Comparison of ENCODE assay signal across 19 cellular contexts in genomic region chr7:157293413-157293788, GRCh38. TPM values are rescaled to one million over a fixed set of nuclear protein-coding genes. Genes with fewer than 3 reads are reported as not detected.
DNase-seq lines count a peak whose midpoint lies in the region; ATAC-seq, FAIRE-seq and TF ChIP-seq lines count a peak whose summit lies in the region.
"Had no signal": no experiment of that assay in that cellular context is flagged by ENCODE, and none has a peak within 500 bp of the region (broad histone marks: within the 10 kb centered on the region; RNA-seq: fewer than 3 reads in every experiment).

No MANE protein-coding gene starts in this region.

- H3K4me2 ChIP-seq in H1 (ENCODE audit: insufficient read depth in 1 of 2, low read depth in 2 of 2, low read length in 2 of 2), result no peak overlapping the region
- no peak overlapping the region for H3K4me2 ChIP-seq in neuronal stem cell (ENCODE audit: insufficient read depth, low read length, poor library complexity, severe bottlenecking)
- H3K4me2 ChIP-seq: KMS-11 had no signal

- H2BK20ac ChIP-seq in H1 (ENCODE audit: low read length), result peak overlapping the region; percentile 55; the same call in 1 of the 2 replicates

- H3K79me1 ChIP-seq in H1 (ENCODE audit: low read depth, low read length) (no peaks in the 10 kb centered on the region), neuronal stem cell (ENCODE audit: low read depth, low read length) (no peaks in the 10 kb centered on the region)

- DNase-seq in HPDE6-E6E7 (ENCODE audit: extremely low spot score) (peak; percentile 62), Panc1 (ENCODE audit: low read depth, low spot score) (no peak), H1 (ENCODE audit: low read depth in 1 of 2, low spot score in 2 of 2) (no peak), neuronal stem cell (ENCODE audit: low spot score) (no peak), coronary artery (ENCODE audit: low spot score) (no peak), NCI-H526 treated with DMSO at 0.1 percent for 48 hours (lab: John Stamatoyannopoulos, UW) (no peak)
- DNase-seq in activated CD4-positive, alpha-beta T cell treated with anti-CD3 and anti-CD28 coated beads, Interleukin-2, amount 50 U/mL, for 1 hour, result no peak
- DNase-seq: AML-193, Caco-2, DMS153, HCEC 1CT, NCI-H1048, NCI-H1436 treated with DMSO at 0.1 percent for 48 hours, NCI-H2029 treated with DMSO at 0.1 percent for 48 hours, NCI-H2171 treated with DMSO at 0.1 percent for 48 hours, NCI-H446 treated with DMSO at 0.1 percent for 48 hours, NCI-H748 treated with DMSO at 0.1 percent for 48 hours had no signal

- no peak overlapping the region for H3K18ac ChIP-seq in H1 (ENCODE audit: extremely low read depth, low read length)
- no peak overlapping the region for H3K18ac ChIP-seq in neuronal stem cell (ENCODE audit: low read length)

- H3K27me3 ChIP-seq in Panc1 (ENCODE audit: control insufficient read depth, insufficient read depth, low read length) (no peaks in the 10 kb centered on the region), H1 (replicated peaks in 1 of 4; ENCODE audit: control insufficient read depth in 3 of 4, extremely low read depth in 1 of 4, insufficient read depth in 3 of 4, low read length in 3 of 4) (no peaks in the 10 kb centered on the region), neuronal stem cell (ENCODE audit: control insufficient read depth in 3 of 3, insufficient read depth in 3 of 3, low read depth in 1 of 3, low read length in 3 of 3) (no peaks in the 10 kb centered on the region)

- TF ChIP-seq POLR2A in H1 (IDR thresholded peaks at IDR 0.05; ENCODE audit: control extremely low read depth in 1 of 2, low read depth in 2 of 2, low read length in 2 of 2), result no peak

- H3K23ac ChIP-seq in H1 (ENCODE audit: insufficient read length) (no peak overlapping the region), neuronal stem cell (ENCODE audit: low read depth, low read length, poor library complexity) (no peak overlapping the region)

- no peak overlapping the region for H3K4me3 ChIP-seq in Panc1 (ENCODE audit: low read depth in 2 of 2, low read length in 2 of 2)
- H3K4me3 ChIP-seq in H1 (ENCODE audit: extremely low read depth in 1 of 4, insufficient read depth in 2 of 4, low read depth in 3 of 4, low read length in 4 of 4), result no peak overlapping the region
- no peak overlapping the region for H3K4me3 ChIP-seq in neuronal stem cell (ENCODE audit: low read length in 2 of 2)
- no peak overlapping the region for H3K4me3 ChIP-seq in coronary artery

- H2BK5ac ChIP-seq in H1 (ENCODE audit: low read depth, low read length), result peak overlapping the region; percentile 81; the same call in 1 of the 2 replicates
- H2BK5ac ChIP-seq in neuronal stem cell (ENCODE audit: low read length), result no peak overlapping the region

- H2AFZ ChIP-seq in H1 (ENCODE audit: low read length) (no peak overlapping the region), neuronal stem cell (ENCODE audit: low read length) (peak overlapping the region; percentile 29)

- TF ChIP-seq CTCF in Panc1 (IDR thresholded peaks at IDR 0.05) (no peak), H1 (IDR thresholded peaks at IDR 0.05; ENCODE audit: control extremely low read depth in 1 of 3, insufficient read depth in 1 of 3, low read depth in 1 of 3, low read length in 3 of 3) (no peak), coronary artery (IDR thresholded peaks at IDR 0.05) (no peak)

- POLR2A ChIA-PET in Panc1 (lab: Charles Lee), result no interaction called here
- POLR2A ChIA-PET in H1 (lab: Charles Lee; ENCODE audit: partially characterized antibody), result interaction anchor here (0.7 to 1.2 kb wide), 3 partner anchors 8 to 45 kb away, joined by 3 to 5 read pairs (median 5); no protein-coding TSS in a partner anchor

- 0 out of 2 replicates have a peak overlapping the region, but pooled peaks have one; percentile 82 for H2AK5ac ChIP-seq in H1 (ENCODE audit: low read depth, low read length)
- H2AK5ac ChIP-seq in neuronal stem cell (ENCODE audit: low read depth, low read length), result no peak overlapping the region

- peaks cover 21% of the 10 kb centered on the region for H3K4me1 ChIP-seq in Panc1 (ENCODE audit: control insufficient read depth, insufficient read depth, low read length)
- H3K4me1 ChIP-seq in H1 (replicated peaks in 1 of 4; ENCODE audit: control insufficient read depth in 3 of 4, insufficient read depth in 4 of 4, low read length in 3 of 4), result peaks cover 0 to 9% (median 2%) of the 10 kb centered on the region in 4 experiments; a peak in 3 of 7 replicates
- no peaks in the 10 kb centered on the region for H3K4me1 ChIP-seq in neuronal stem cell (ENCODE audit: control insufficient read depth in 2 of 2, insufficient read depth in 1 of 2, low read depth in 1 of 2, low read length in 2 of 2)

- no peak for TF ChIP-seq RAD21 in H1 (IDR thresholded peaks at IDR 0.05 in 1 of 2, conservative IDR thresholded peaks at IDR 0.05 in 1 of 2; ENCODE audit: low read depth in 2 of 2, low read length in 2 of 2)

- H3K4ac ChIP-seq in H1 (replicated peaks; ENCODE audit: insufficient read length, low read depth, low read length), result peak overlapping the region; percentile 8
- no peak overlapping the region for H3K4ac ChIP-seq in neuronal stem cell (ENCODE audit: low read length)

- peak overlapping the region; percentile 99; the same call in 1 of the 2 replicates for H2BK12ac ChIP-seq in H1 (ENCODE audit: low read depth, low read length)
- no peak overlapping the region for H2BK12ac ChIP-seq in neuronal stem cell (ENCODE audit: low read length)

- peaks cover 4% of the 10 kb centered on the region; the same call in 1 of the 2 replicates for H3K9me3 ChIP-seq in Panc1 (ENCODE audit: control insufficient read depth, insufficient read depth, low read depth, low read length)
- peaks cover 8 to 13% of the 10 kb centered on the region in 2 experiments; a peak in 3 of 4 replicates for H3K9me3 ChIP-seq in H1 (ENCODE audit: insufficient read depth in 2 of 2, low read depth in 1 of 2, low read length in 1 of 2)
- peaks cover 0 to 4% of the 10 kb centered on the region in 2 donors for H3K9me3 ChIP-seq in neuronal stem cell (replicated peaks in 1 of 2; ENCODE audit: control insufficient read depth in 2 of 2, insufficient read depth in 1 of 2, low read depth in 1 of 2, low read length in 2 of 2)
- H3K9me3 ChIP-seq: Caco-2 had no signal

- no peak overlapping the region for H3K56ac ChIP-seq in H1 (replicated peaks; ENCODE audit: insufficient read length, low read depth, low read length)

- ATAC-seq in Panc1 (no peak), HG03432 (IDR thresholded peaks at IDR 0.05; ENCODE audit: unreplicated experiment) (no peak)

- no peak overlapping the region for H4K5ac ChIP-seq in H1 (ENCODE audit: insufficient read length, low read depth, low read length)

- H4K20me1 ChIP-seq in H1 (replicated peaks in 1 of 2; ENCODE audit: control insufficient read depth in 1 of 2, insufficient read depth in 2 of 2, low read length in 2 of 2), result peaks cover 0 to 2% of the 10 kb centered on the region in 2 experiments

- H4K91ac ChIP-seq in H1 (replicated peaks; ENCODE audit: insufficient read length, low read length), result peak overlapping the region; percentile 81
- H4K91ac ChIP-seq in neuronal stem cell (ENCODE audit: low read depth, low read length, poor library complexity), result no peak overlapping the region

- H3K9ac ChIP-seq in H1 (replicated peaks in 1 of 4; ENCODE audit: extremely low read depth in 1 of 4, low read depth in 3 of 4, low read length in 3 of 4), result no peak overlapping the region
- no peak overlapping the region for H3K9ac ChIP-seq in neuronal stem cell (ENCODE audit: low read depth, low read length, poor library complexity)
- H3K9ac ChIP-seq: KMS-11 had no signal

- no peaks in the 10 kb centered on the region for H3K36me3 ChIP-seq in Panc1 (ENCODE audit: control insufficient read depth, insufficient read depth, low read length)
- H3K36me3 ChIP-seq in H1 (ENCODE audit: control insufficient read depth in 2 of 4, insufficient read depth in 4 of 4, low read length in 3 of 4), result no peaks in the 10 kb centered on the region
- H3K36me3 ChIP-seq in neuronal stem cell (replicated peaks in 1 of 2; ENCODE audit: control insufficient read depth in 2 of 2, insufficient read depth in 2 of 2, low read length in 2 of 2), result no peaks in the 10 kb centered on the region

- peak overlapping the region; percentile 59 for H3K27ac ChIP-seq in Panc1 (ENCODE audit: low read length)
- no peak overlapping the region for H3K27ac ChIP-seq in H1 (ENCODE audit: low read depth, low read length)
- no peak overlapping the region for H3K27ac ChIP-seq in neuronal stem cell (replicated peaks; ENCODE audit: low read length)
- H3K27ac ChIP-seq in coronary artery, result no peak overlapping the region
- H3K27ac ChIP-seq: KMS-11 had no signal

- intact Hi-C loops in Panc1 (cut with micrococcal nuclease; ENCODE audit: unreplicated experiment), result no loop called here

- H3K79me2 ChIP-seq in H1 (ENCODE audit: control insufficient read depth in 1 of 2, insufficient read depth in 2 of 2, low read length in 2 of 2), result no peaks in the 10 kb centered on the region

- H3K23me2 ChIP-seq in H1 (ENCODE audit: low read depth, low read length), result peaks cover 4% of the 10 kb centered on the region; the same call in 1 of the 2 replicates

- H4K8ac ChIP-seq in H1 (ENCODE audit: extremely low read depth, insufficient read depth, low read length) (peak overlapping the region; percentile 81; the same call in 1 of the 2 replicates), neuronal stem cell (ENCODE audit: low read depth, low read length) (no peak overlapping the region)

- H2BK120ac ChIP-seq in H1 (replicated peaks; ENCODE audit: low read depth, low read length), result no peak overlapping the region
- no peak overlapping the region for H2BK120ac ChIP-seq in neuronal stem cell (ENCODE audit: low read depth, low read length)

- FAIRE-seq in H1 (lab: Jason Lieb, UNC), result no peak

- no TSS peak for BruUV-seq in Panc1 (replicated peaks; lab: Mats Ljungman, UMichigan)

- in situ Hi-C loops in Panc1 (cut with HindIII; ENCODE audit: low pct_unique_long_range_greater_than_20kb, low sequenced_read_pairs), result no loop called here

- H3K14ac ChIP-seq in H1 (ENCODE audit: insufficient read length) (no peak overlapping the region), neuronal stem cell (ENCODE audit: low read length) (no peak overlapping the region)

- 82% methylated on average over 13 of the region's 13 CpGs; no CpG with 5 or more reads in 1 of the 2 experiments for WGBS in H1 (ENCODE audit: extremely low coverage in 1 of 2, insufficient coverage in 1 of 2, insufficient read length in 1 of 2, insufficient replicate concordance in 2 of 2, low coverage in 1 of 2, low lambda C conversion rate in 2 of 2, missing lambda C conversion rate in 1 of 2), 2 experiments
- no CpG with 5 or more reads among the region's 13 CpGs for WGBS in neuronal stem cell (ENCODE audit: extremely low coverage in 2 of 2, insufficient read length in 2 of 2, insufficient replicate concordance in 1 of 2), 2 donors

- H2BK15ac ChIP-seq in H1 (ENCODE audit: low read length), result 0 out of 2 replicates have a peak overlapping the region, but pooled peaks have one; percentile 88
- no peak overlapping the region for H2BK15ac ChIP-seq in neuronal stem cell (ENCODE audit: low read length)

- CTCF ChIA-PET in Panc1 (lab: Charles Lee) (interaction anchor here (0.6 kb wide), 1 partner anchor 182 kb away, joined by 3 read pairs; no protein-coding TSS in a partner anchor), H1 (lab: Charles Lee; ENCODE audit: partially characterized antibody) (interaction anchor here (0.6 to 2.4 kb wide), 7 partner anchors 9 to 439 kb away, joined by 3 to 7 read pairs (median 5); no protein-coding TSS in a partner anchor)

- TF ChIP-seq EP300 in H1 (IDR thresholded peaks at IDR 0.05; ENCODE audit: borderline replicate concordance in 1 of 2, low read depth in 2 of 2, low read length in 2 of 2), result no peak

RNA-seq across cellular contexts. Expression of gene DNAJB6, which starts 43.4 kb away (rescaled TPM):
- total RNA-seq in Panc1 (2021; ENCODE audit: unreplicated experiment), result 201 TPM
- polyA plus RNA-seq in Panc1 (2012; ENCODE audit: insufficient read length), result 278 TPM
- 270 and 295 TPM in 2 replicates for total RNA-seq in H1 (2021; fragmentation: NEBNext Ultra II Directional; extraction: Animal tissue kit (Norgen Biotek cat#: 25700))
- polyA plus RNA-seq in H1 (2011; rRNA removed), result 117 and 166 TPM in 2 replicates
- 170 TPM for polyA plus RNA-seq in H1 (2011; cell fraction: cytosol; rRNA removed)
- 108 TPM for polyA plus RNA-seq in H1 (2011; cell fraction: nucleus; rRNA removed)
- 237 to 389 TPM (median 263 TPM) in 4 replicates for polyA plus RNA-seq in H1 (2012, experiment 1 of 2)
- 129 TPM for polyA plus RNA-seq in H1 (2012, experiment 2 of 2)
- polyA plus RNA-seq in H1 (2013, experiment 1 of 2), result 323 TPM
- 304 TPM for polyA plus RNA-seq in H1 (2013, experiment 2 of 2)
- 66.6 and 92.4 TPM in 2 replicates for polyA minus RNA-seq in H1 (2011; rRNA and poly(A)+ RNA removed)
- polyA minus RNA-seq in H1 (2011; cell fraction: cytosol; rRNA and poly(A)+ RNA removed), result 170 TPM
- 112 TPM for polyA minus RNA-seq in H1 (2011; cell fraction: nucleus; rRNA and poly(A)+ RNA removed)
- polyA plus RNA-seq in neuronal stem cell (2013, experiment 1 of 2), result 203 TPM
- 185 TPM for polyA plus RNA-seq in neuronal stem cell (2013, experiment 2 of 2)
